Comparison of ENCODE assay signal across 1 cellular context in genomic region chr19:12801466-12802266, GRCh38.
A peak's percentile ranks its signal among the peaks of the same experiment; 100 is the strongest.
TF ChIP-seq lines count a peak whose summit lies in the region.

Gene PRDX2 (minus strand): TSS chr19:12801800. CDS start chr19:12801261, 539 bp downstream.
Gene THSD8 (plus strand): TSS chr19:12802069. CDS start chr19:12802072, 3 bp downstream.

TF ChIP-seq in HCT116, 20 proteins besides CTCF, POLR2A, EP300 and RAD21 (continued from another document):
- TF ChIP-seq SRF (IDR thresholded peaks at IDR 0.05; ENCODE audit: low read depth): no peak
- peak; percentile 94 for TF ChIP-seq JUND (IDR thresholded peaks at IDR 0.05)
- TF ChIP-seq SIN3A (IDR thresholded peaks at IDR 0.05; ENCODE audit: low read depth): peak; percentile 96
- TF ChIP-seq ZFX (IDR thresholded peaks at IDR 0.05): peak; percentile 96
- TF ChIP-seq SP1 (IDR thresholded peaks at IDR 0.05; ENCODE audit: low read depth): peak; percentile 93
- peak; percentile 88 for TF ChIP-seq TCF7L2 (IDR thresholded peaks at IDR 0.05; ENCODE audit: borderline replicate concordance, extremely low read depth, insufficient read depth, insufficient read length)
- TF ChIP-seq, protein P1, sequence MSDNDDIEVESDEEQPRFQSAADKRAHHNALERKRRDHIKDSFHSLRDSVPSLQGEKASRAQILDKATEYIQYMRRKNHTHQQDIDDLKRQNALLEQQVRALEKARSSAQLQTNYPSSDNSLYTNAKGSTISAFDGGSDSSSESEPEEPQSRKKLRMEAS (IDR thresholded peaks at IDR 0.05): peak; percentile 98
- peak; percentile 99 for TF ChIP-seq POLR2AphosphoS5 (IDR thresholded peaks at IDR 0.05; ENCODE audit: low read depth, low read length)
